20 cellular contexts compared by ENCODE assay signal in the genomic region with DNA sequence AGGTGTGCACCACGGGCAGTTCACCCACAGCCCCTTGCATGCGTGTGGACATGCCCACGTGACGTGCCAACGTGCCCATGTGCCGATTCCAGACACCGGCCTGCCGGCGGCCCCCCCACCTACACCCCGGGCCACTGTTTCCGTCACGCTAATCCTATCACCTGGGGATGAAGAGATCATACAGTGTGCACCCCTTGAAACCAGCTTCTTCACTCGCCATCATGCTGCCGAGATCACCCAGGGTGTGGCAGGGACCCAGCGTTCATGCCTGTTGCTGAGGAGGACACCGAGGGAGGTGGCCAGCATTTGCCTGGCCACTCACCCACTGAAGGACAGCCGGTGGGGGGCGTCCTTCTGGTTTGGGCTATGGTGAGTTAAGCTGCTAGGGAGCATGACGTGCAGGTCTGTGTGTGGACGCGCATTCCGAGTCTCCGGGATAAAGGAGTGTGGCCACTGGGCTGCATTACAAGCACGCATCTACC. TPM values are rescaled to one million over a fixed set of nuclear protein-coding genes. Genes with fewer than 3 reads are reported as not detected.
A peak's percentile ranks its signal among the peaks of the same experiment; 100 is the strongest.
DNase-seq lines count a peak whose midpoint lies in the region; ATAC-seq and TF ChIP-seq lines count a peak whose summit lies in the region.
"Had no signal": no experiment of that assay in that cellular context is flagged by ENCODE, and none has a peak within 500 bp of the region (broad histone marks: within the 10 kb centered on the region; RNA-seq: fewer than 3 reads in every experiment).

No MANE protein-coding gene starts in this region.

- intact Hi-C loops in Right ventricle myocardium inferior (cut with DNase I) = loop anchor here (5.0 kb wide), 1 partner anchor 68 kb away; no protein-coding TSS in a partner anchor
- intact Hi-C loops in aorta (cut with DNase I) = no loop called here

- H3F3A ChIP-seq in neural progenitor cell (ENCODE audit: low read depth) = no peaks in the 10 kb centered on the region

- H3K36me3 ChIP-seq in right atrium auricular region = peaks cover 79% of the 10 kb centered on the region
- H3K36me3 ChIP-seq in fibroblast of lung (ENCODE audit: control insufficient read depth, insufficient read depth, low read length) = peaks cover 61% of the 10 kb centered on the region
- no peaks in the 10 kb centered on the region for H3K36me3 ChIP-seq in neural progenitor cell
- peaks cover 0 to 2% of the 10 kb centered on the region in 2 donors for H3K36me3 ChIP-seq in aorta (ENCODE audit: control insufficient read depth in 1 of 2, insufficient read depth in 2 of 2, low read length in 1 of 2)

- no peaks in the 10 kb centered on the region for H3K9me3 Mint-ChIP-seq in neural progenitor cell
- H3K9me3 Mint-ChIP-seq: T-cell had no signal

- H3K4me1 ChIP-seq in right atrium auricular region = peaks cover 0 to 29% of the 10 kb centered on the region in 2 donors
- H3K4me1 ChIP-seq in fibroblast of lung (ENCODE audit: control insufficient read depth, extremely low read depth, insufficient read depth, low read length) = peaks cover 23% of the 10 kb centered on the region
- no peaks in the 10 kb centered on the region for H3K4me1 ChIP-seq in neural progenitor cell
- H3K4me1 ChIP-seq in aorta (ENCODE audit: control insufficient read depth in 1 of 2, insufficient read depth in 2 of 2, low read length in 2 of 2) = no peaks in the 10 kb centered on the region

- H3K27ac ChIP-seq in right atrium auricular region = no peak overlapping the region
- H3K27ac ChIP-seq in fibroblast of lung (ENCODE audit: insufficient read depth, low read length) = peak overlapping the region; percentile 93
- H3K27ac ChIP-seq in neural progenitor cell = no peak overlapping the region
- no peak overlapping the region for H3K27ac ChIP-seq in aorta (ENCODE audit: low read depth in 1 of 2, low read length in 2 of 2)
- H3K27ac ChIP-seq: GM23248, thyroid gland, WERI-Rb-1 had no signal

- H4K20me1 ChIP-seq in fibroblast of lung (ENCODE audit: control insufficient read depth, extremely low read depth, insufficient read depth, low read length) (no peaks in the 10 kb centered on the region), neural progenitor cell (ENCODE audit: low read depth) (peaks cover 43% of the 10 kb centered on the region)

- WGBS in aorta, 2 donors = 86 to 89% methylated on average over 24 of the region's 24 CpGs

- peaks cover 47% of the 10 kb centered on the region for H3K79me2 ChIP-seq in fibroblast of lung (ENCODE audit: control insufficient read depth, insufficient read depth, low read length)
- H3K79me2 ChIP-seq in neural progenitor cell (ENCODE audit: low read depth) = peaks cover 19% of the 10 kb centered on the region

- H3K4me3 ChIP-seq in right atrium auricular region (no peak overlapping the region), fibroblast of lung (replicated peaks in 1 of 4; ENCODE audit: control extremely low read depth in 1 of 4, insufficient read depth in 1 of 4, low read depth in 3 of 4, low read length in 4 of 4) (no peak overlapping the region), neural progenitor cell (no peak overlapping the region), aorta (ENCODE audit: low read length in 2 of 2) (no peak overlapping the region)
- H3K4me3 ChIP-seq: GM23248, heart right ventricle, thyroid gland had no signal

- no peak for TF ChIP-seq CTCF in right atrium auricular region (IDR thresholded peaks at IDR 0.05)
- TF ChIP-seq CTCF in fibroblast of lung (conservative IDR thresholded peaks at IDR 0.05 in 1 of 2, IDR thresholded peaks at IDR 0.05 in 1 of 2; ENCODE audit: low read depth in 1 of 2, low read length in 2 of 2) = no peak
- TF ChIP-seq CTCF in neural progenitor cell (IDR thresholded peaks at IDR 0.05) = no peak

- H3K9me3 ChIP-seq in right atrium auricular region (no peaks in the 10 kb centered on the region), fibroblast of lung (ENCODE audit: control insufficient read depth, insufficient read depth, low read depth, low read length) (no peaks in the 10 kb centered on the region), neural progenitor cell (ENCODE audit: low read depth) (no peaks in the 10 kb centered on the region), aorta (ENCODE audit: control insufficient read depth, low read length) (no peaks in the 10 kb centered on the region)
- H3K9me3 ChIP-seq: heart right ventricle, thyroid gland had no signal

- H3K27ac Mint-ChIP-seq in neural progenitor cell = peak overlapping the region; percentile 93
- H3K27ac Mint-ChIP-seq: T-cell had no signal

- H2AFZ ChIP-seq in fibroblast of lung (ENCODE audit: low read length) = no peak overlapping the region
- no peak overlapping the region for H2AFZ ChIP-seq in neural progenitor cell (replicated peaks)
- H2AFZ ChIP-seq: GM23248 had no signal

- peak overlapping the region; percentile 18 for H3K4me3 Mint-ChIP-seq in neural progenitor cell
- H3K4me3 Mint-ChIP-seq: T-cell had no signal

- H3K36me3 Mint-ChIP-seq in neural progenitor cell = peaks cover 29% of the 10 kb centered on the region

- no peak for ATAC-seq in Right ventricle myocardium inferior
- ATAC-seq in aorta (ENCODE audit: low FRiP score) = no peak
- ATAC-seq: left colon, T-cell had no signal

- peaks cover 28% of the 10 kb centered on the region for H3K4me1 Mint-ChIP-seq in neural progenitor cell

- H3K27me3 ChIP-seq in right atrium auricular region = no peaks in the 10 kb centered on the region
- H3K27me3 ChIP-seq in fibroblast of lung (ENCODE audit: control insufficient read depth, insufficient read depth, low read length) = no peaks in the 10 kb centered on the region
- H3K27me3 ChIP-seq in neural progenitor cell = no peaks in the 10 kb centered on the region
- H3K27me3 ChIP-seq in aorta (ENCODE audit: control insufficient read depth in 1 of 2, insufficient read depth in 2 of 2, low read length in 1 of 2) = no peaks in the 10 kb centered on the region
- H3K27me3 ChIP-seq: heart right ventricle, thyroid gland had no signal

- H3K27me3 Mint-ChIP-seq in neural progenitor cell (ENCODE audit: insufficient read depth, low read depth) = peaks cover 5% of the 10 kb centered on the region
- H3K27me3 Mint-ChIP-seq: T-cell had no signal

- H3K4me2 ChIP-seq in fibroblast of lung (ENCODE audit: extremely low read depth, insufficient read depth, low read length) (peak overlapping the region; percentile 48), neural progenitor cell (no peak overlapping the region)

- DNase-seq in Right ventricle myocardium inferior (ENCODE audit: missing footprints) = peak; percentile 43
- no peak for DNase-seq in right atrium auricular region (ENCODE audit: low spot score)
- DNase-seq in fibroblast of lung (ENCODE audit: low read depth in 2 of 2) = no peak
- no peak for DNase-seq in neural progenitor cell (ENCODE audit: low spot score)
- peak; percentile 40 to 70 for DNase-seq in aorta
- no peak for DNase-seq in stimulated activated CD4-positive, alpha-beta T cell treated with anti-CD3 and anti-CD28 coated beads, Interleukin-12 subunit alpha, Interleukin-12 subunit beta, amount 100 ng/mL, for 4 hours
- DNase-seq in HuH-7.5 (ENCODE audit: low spot score) = no peak
- no peak for DNase-seq in NCI-H1105 (lab: John Stamatoyannopoulos, UW)
- DNase-seq: ACHN; activated gamma-delta T cell; NCI-H1694; NCI-H510A treated with DMSO at 0.1 percent for 48 hours; stimulated activated CD4-positive, alpha-beta T cell treated with anti-CD3 and anti-CD28 coated beads, Interleukin-4, amount 100 ng/mL, for 1 hour; stimulated activated CD8-positive, alpha-beta memory T cell treated with anti-CD3 and anti-CD28 coated beads, Interleukin-4, amount 100 ng/mL, for 48 hours; WERI-Rb-1 had no signal

- H3K9ac ChIP-seq in fibroblast of lung (ENCODE audit: insufficient read depth, low read length) (no peak overlapping the region), neural progenitor cell (no peak overlapping the region)
- H3K9ac ChIP-seq: GM23248 had no signal

RNA-seq across cellular contexts. Expression of a gene that starts 14.1 kb away (rescaled TPM):
- total RNA-seq in Right ventricle myocardium inferior (121 TPM), right atrium auricular region (100 to 1,000 TPM; 104 to 140 TPM), fibroblast of lung (224 and 249 TPM in 2 replicates), neural progenitor cell (ENCODE audit: low replicate concordance) (171 and 243 TPM in 2 replicates), aorta (100 to 1,000 TPM; 111 to 145 TPM)
- polyA plus RNA-seq in fibroblast of lung (78.2 and 86.1 TPM in 2 replicates), aorta (10 to 100 TPM; 66.4 to 96.5 TPM)
- 102 and 162 TPM in 2 replicates for polyA plus RNA-seq in fibroblast of lung (2012)
- polyA minus RNA-seq in fibroblast of lung (ENCODE audit: low replicate concordance) = 151 and 174 TPM in 2 replicates

RNA-seq across cellular contexts. Expression of a gene that starts 54.8 kb away (rescaled TPM):
- total RNA-seq in Right ventricle myocardium inferior (50.4 TPM), right atrium auricular region (10 to 100 TPM; 46.0 to 51.7 TPM), fibroblast of lung (37.2 and 44.3 TPM in 2 replicates), neural progenitor cell (ENCODE audit: low replicate concordance) (38.2 and 68.6 TPM in 2 replicates), aorta (10 to 100 TPM; 49.8 to 61.3 TPM)
- polyA plus RNA-seq in fibroblast of lung (53.8 and 59.5 TPM in 2 replicates), aorta (10 to 100 TPM; 32.4 to 62.0 TPM)
- polyA plus RNA-seq in fibroblast of lung (2012) = 49.3 and 67.4 TPM in 2 replicates
- polyA minus RNA-seq in fibroblast of lung (ENCODE audit: low replicate concordance) = 55.9 and 75.0 TPM in 2 replicates

Comparison
In these comparisons a context has a peak if more than half of its experiments do, and no peak if none do; other contexts are left out.
1. DNase-seq: peak in Right ventricle myocardium inferior (single experiment) and aorta (2 of 2); none in right atrium auricular region (single experiment), fibroblast of lung (0 of 2), neural progenitor cell (single experiment), stimulated activated CD4-positive, alpha-beta T cell treated with anti-CD3 and anti-CD28 coated beads, Interleukin-12 subunit alpha, Interleukin-12 subunit beta, amount 100 ng/mL, for 4 hours (single experiment), HuH-7.5 (single experiment) and NCI-H1105 (single experiment).